1 cellular context compared by ENCODE assay signal in genomic region chr4:88147799-88148217, GRCh38.
TF ChIP-seq lines count a peak whose summit lies in the region.

No MANE protein-coding gene starts in this region.

TF ChIP-seq in GM23338, 12 proteins besides CTCF, POLR2A, EP300 and RAD21:
- no peak for TF ChIP-seq ZNF331 (CRISPR knock-in tag; IDR thresholded peaks at IDR 0.05; ENCODE audit: low read depth)
- TF ChIP-seq POLR2AphosphoS5 (IDR thresholded peaks at IDR 0.05; ENCODE audit: low read depth), result no peak
- TF ChIP-seq REST (IDR thresholded peaks at IDR 0.05; ENCODE audit: unreplicated experiment), result no peak
- no peak for TF ChIP-seq ETS1 (IDR thresholded peaks at IDR 0.05)
- TF ChIP-seq ZNF114 (CRISPR knock-in tag; IDR thresholded peaks at IDR 0.05), result no peak
- TF ChIP-seq CREB1 (CRISPR knock-in tag; IDR thresholded peaks at IDR 0.05; ENCODE audit: low read depth), result no peak
- no peak for TF ChIP-seq EZH2 (IDR thresholded peaks at IDR 0.05; ENCODE audit: low read depth, unreplicated experiment)
- no peak for TF ChIP-seq NANOG (IDR thresholded peaks at IDR 0.05; ENCODE audit: borderline replicate concordance)
- no peak for TF ChIP-seq STAT1 (IDR thresholded peaks at IDR 0.05; ENCODE audit: unreplicated experiment)
- no peak for TF ChIP-seq EZH2phosphoT487 (IDR thresholded peaks at IDR 0.05; ENCODE audit: unreplicated experiment)
- no peak for TF ChIP-seq JUNB (IDR thresholded peaks at IDR 0.05; ENCODE audit: unreplicated experiment)
- no peak for TF ChIP-seq ZNF462 (CRISPR knock-in tag; IDR thresholded peaks at IDR 0.05)
